In the genomic region with DNA sequence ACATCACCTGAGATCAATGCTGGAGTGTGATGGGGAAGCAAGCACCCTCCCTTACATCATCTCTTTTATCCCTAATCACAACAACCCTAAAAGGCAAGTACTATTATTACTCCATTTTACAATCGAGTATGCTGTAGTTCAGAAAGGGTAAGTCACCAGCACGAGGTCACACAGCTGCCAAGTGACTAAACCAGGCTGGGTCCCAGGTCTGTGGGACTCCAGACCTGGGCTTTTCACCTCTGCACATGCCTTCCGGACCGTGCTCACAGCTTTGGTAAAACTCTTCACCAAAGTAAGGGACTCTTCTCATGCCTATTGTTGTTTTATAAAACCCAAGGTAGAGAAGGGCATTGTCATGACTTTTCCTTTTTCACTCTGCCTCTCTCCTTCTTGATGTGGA, we compare ENCODE assay signal across 18 cellular contexts.
"Had no signal": no experiment of that assay in that cellular context is flagged by ENCODE, and none has a peak within 500 bp of the region (broad histone marks: within the 10 kb centered on the region; RNA-seq: fewer than 3 reads in every experiment).

No MANE protein-coding gene starts in this region.

- H3K4me1 ChIP-seq: ascending aorta, breast epithelium, parathyroid adenoma, uterus had no signal

- H3K4me3 Mint-ChIP-seq: activated naive CD4-positive, alpha-beta T cell treated with anti-CD3 and anti-CD28 coated beads, Interleukin-2, amount 50 U/mL, for 24 hours; activated T-cell treated with anti-CD3 and anti-CD28 coated beads, Interleukin-2, amount 50 U/mL, for 24 hours; natural killer cell; T-helper 2 cell treated with Interferon-gamma antibody and Interleukin-4, amounts not matched to agents 5 μg/mL and 100 μg/mL, for 36 hours had no signal

- H3K9me3 ChIP-seq: ascending aorta, breast epithelium, esophagus muscularis mucosa, tibial artery, uterus had no signal

- H3K9me3 Mint-ChIP-seq: activated naive CD4-positive, alpha-beta T cell treated with anti-CD3 and anti-CD28 coated beads, Interleukin-2, amount 50 U/mL, for 24 hours; activated T-cell treated with anti-CD3 and anti-CD28 coated beads, Interleukin-2, amount 50 U/mL, for 24 hours; natural killer cell; T-helper 2 cell treated with Interferon-gamma antibody and Interleukin-4, amounts not matched to agents 5 μg/mL and 100 μg/mL, for 36 hours had no signal

- ATAC-seq: natural killer cell had no signal

- H3K27me3 Mint-ChIP-seq: activated naive CD4-positive, alpha-beta T cell treated with anti-CD3 and anti-CD28 coated beads, Interleukin-2, amount 50 U/mL, for 24 hours; activated T-cell treated with anti-CD3 and anti-CD28 coated beads, Interleukin-2, amount 50 U/mL, for 24 hours had no signal

- H3K4me3 ChIP-seq: ascending aorta, breast epithelium, esophagus muscularis mucosa, tibial artery, uterus had no signal

- H2AFZ ChIP-seq: parathyroid adenoma had no signal

- H3K27ac Mint-ChIP-seq: activated T-cell treated with anti-CD3 and anti-CD28 coated beads, Interleukin-2, amount 50 U/mL, for 24 hours; natural killer cell; T-helper 2 cell treated with Interferon-gamma antibody and Interleukin-4, amounts not matched to agents 5 μg/mL and 100 μg/mL, for 36 hours had no signal

- DNase-seq: activated CD4-positive, alpha-beta T cell treated with anti-CD3 and anti-CD28 coated beads, Interleukin-2, amount 50 U/mL, for 4 hours; activated T-cell treated with anti-CD3 and anti-CD28 coated beads, Interleukin-2, amount 50 U/mL, for 24 hours; cerebellar nuclear complex; effector CD8-positive, alpha-beta T cell; left ventricle myocardium superior; natural killer cell; stimulated activated naive CD4-positive, alpha-beta T cell had no signal

- H3K36me3 Mint-ChIP-seq: activated naive CD4-positive, alpha-beta T cell treated with anti-CD3 and anti-CD28 coated beads, Interleukin-2, amount 50 U/mL, for 24 hours; natural killer cell had no signal

- H3K27me3 ChIP-seq: ascending aorta, breast epithelium, uterus had no signal

- H3K79me2 ChIP-seq: parathyroid adenoma had no signal

- FAIRE-seq: endothelial cell of umbilical vein, keratinocyte, TTC549 had no signal

- H3K9ac ChIP-seq: parathyroid adenoma had no signal

- H3K27ac ChIP-seq: ascending aorta, parathyroid adenoma, tibial artery had no signal

- H3K36me3 ChIP-seq: ascending aorta, breast epithelium, esophagus muscularis mucosa, tibial artery, uterus had no signal
